ENCODE assay signal across 1 cellular context in genomic region chr19:6429419-6430221, GRCh38.
TF ChIP-seq lines count a peak whose summit lies in the region.

No MANE protein-coding gene starts in this region.

TF ChIP-seq in K562, 482 proteins besides CTCF, POLR2A, EP300 and RAD21 (continued from another document and continues in another):
- peak; percentile 43 for TF ChIP-seq ARID1B (IDR thresholded peaks at IDR 0.05)
- no peak for TF ChIP-seq KLF10 (CRISPR knock-in tag; IDR thresholded peaks at IDR 0.05)
- TF ChIP-seq SOX6 (IDR thresholded peaks at IDR 0.05) = no peak
- TF ChIP-seq ZNF347 (CRISPR knock-in tag; IDR thresholded peaks at IDR 0.05; ENCODE audit: low read depth) = no peak
- TF ChIP-seq ZNF507 (tag; conservative IDR thresholded peaks at IDR 0.05) = no peak
- TF ChIP-seq NR3C1 (CRISPR knock-in tag; IDR thresholded peaks at IDR 0.05) = no peak
- no peak for TF ChIP-seq ZMIZ1 (IDR thresholded peaks at IDR 0.05; ENCODE audit: low read depth in 2 of 2, low read length in 2 of 2)
- no peak for TF ChIP-seq ZC3H11A (IDR thresholded peaks at IDR 0.05; ENCODE audit: low read depth, low read length)
- TF ChIP-seq ELK3 (CRISPR knock-in tag; IDR thresholded peaks at IDR 0.05) = no peak
- TF ChIP-seq ZNF431 (CRISPR knock-in tag; IDR thresholded peaks at IDR 0.05) = no peak
- TF ChIP-seq EP400 (IDR thresholded peaks at IDR 0.05) = peak; percentile 86
- TF ChIP-seq ZNF707 (CRISPR knock-in tag; conservative IDR thresholded peaks at IDR 0.05) = no peak
- TF ChIP-seq RREB1 (CRISPR knock-in tag; IDR thresholded peaks at IDR 0.05) = no peak
- TF ChIP-seq DLX4 (CRISPR knock-in tag; IDR thresholded peaks at IDR 0.05) = no peak
- TF ChIP-seq ZNF217 (CRISPR knock-in tag; IDR thresholded peaks at IDR 0.05) = no peak
- TF ChIP-seq KDM1A (IDR thresholded peaks at IDR 0.05) = no peak; a peak in 1 of 4 replicates
- no peak for TF ChIP-seq MTF1 (CRISPR knock-in tag; IDR thresholded peaks at IDR 0.05; ENCODE audit: borderline replicate concordance)
- no peak for TF ChIP-seq PHB (CRISPR knock-in tag; IDR thresholded peaks at IDR 0.05)
- TF ChIP-seq DNMT1 (IDR thresholded peaks at IDR 0.05) = no peak
- no peak for TF ChIP-seq ATF7 (IDR thresholded peaks at IDR 0.05)
- TF ChIP-seq CHD2 (IDR thresholded peaks at IDR 0.05; ENCODE audit: low read depth, low read length) = no peak
- peak; percentile 29 to 59 for TF ChIP-seq E2F6 (IDR thresholded peaks at IDR 0.05; ENCODE audit: borderline replicate concordance in 1 of 2, extremely low read depth in 1 of 2, insufficient read depth in 1 of 2, insufficient read length in 1 of 2, low read depth in 1 of 2, low read length in 1 of 2, poor library complexity in 1 of 2, severe bottlenecking in 1 of 2)
- no peak for TF ChIP-seq ZNF398 (CRISPR knock-in tag; IDR thresholded peaks at IDR 0.05)
- no peak for TF ChIP-seq CBX1 (IDR thresholded peaks at IDR 0.05; ENCODE audit: low read depth)
- no peak for TF ChIP-seq RHOXF2B (CRISPR knock-in tag; conservative IDR thresholded peaks at IDR 0.05)
- TF ChIP-seq ILF3 (IDR thresholded peaks at IDR 0.05; ENCODE audit: borderline replicate concordance) = no peak
- no peak for TF ChIP-seq BACH1 (tag; IDR thresholded peaks at IDR 0.05)
- TF ChIP-seq ETV5 (CRISPR knock-in tag; IDR thresholded peaks at IDR 0.05; ENCODE audit: low read depth) = no peak
- no peak for TF ChIP-seq MTA3 (IDR thresholded peaks at IDR 0.05; ENCODE audit: borderline replicate concordance)
- TF ChIP-seq ZNF197 (CRISPR knock-in tag; IDR thresholded peaks at IDR 0.05; ENCODE audit: low read depth) = no peak
- TF ChIP-seq SIX5 (IDR thresholded peaks at IDR 0.05; ENCODE audit: borderline replicate concordance in 1 of 2, insufficient read depth in 1 of 2, low read depth in 1 of 2, low read length in 2 of 2) = no peak
- no peak for TF ChIP-seq RBM25 (IDR thresholded peaks at IDR 0.05; ENCODE audit: low read depth, low read length, severe bottlenecking)
- TF ChIP-seq ARID3B (CRISPR knock-in tag; IDR thresholded peaks at IDR 0.05; ENCODE audit: borderline replicate concordance) = no peak
- TF ChIP-seq RBM17 (IDR thresholded peaks at IDR 0.05; ENCODE audit: borderline replicate concordance, low read depth, low read length) = no peak
- TF ChIP-seq ZNF280B (CRISPR knock-in tag; IDR thresholded peaks at IDR 0.05) = no peak
- no peak for TF ChIP-seq RAD51 (IDR thresholded peaks at IDR 0.05; ENCODE audit: borderline replicate concordance, low read depth)
- no peak for TF ChIP-seq NR1H2 (CRISPR knock-in tag; IDR thresholded peaks at IDR 0.05)
- no peak for TF ChIP-seq ZZZ3 (IDR thresholded peaks at IDR 0.05)
- no peak for TF ChIP-seq U2AF1 (optimal IDR thresholded peaks at IDR 0.05; ENCODE audit: low read depth, low read length)
- no peak for TF ChIP-seq PTTG1 (tag; IDR thresholded peaks at IDR 0.05; ENCODE audit: low read depth)
- TF ChIP-seq ZBTB7A (IDR thresholded peaks at IDR 0.05; ENCODE audit: borderline replicate concordance, control insufficient read depth, low read depth, low read length) = peak; percentile 69; the same call in 1 of the 2 replicates
- TF ChIP-seq SRSF1 (IDR thresholded peaks at IDR 0.05; ENCODE audit: low read depth, low read length) = no peak
- TF ChIP-seq ETS2 (tag; IDR thresholded peaks at IDR 0.05; ENCODE audit: borderline replicate concordance, poor library complexity, severe bottlenecking) = no peak
- 0 out of 2 replicates have a peak, but pooled peaks have one; percentile 20 for TF ChIP-seq GABPB1 (CRISPR knock-in tag; IDR thresholded peaks at IDR 0.05)
- TF ChIP-seq ZNF79 (CRISPR knock-in tag; IDR thresholded peaks at IDR 0.05; ENCODE audit: low read depth) = no peak
- no peak for TF ChIP-seq KAT7 (CRISPR knock-in tag; IDR thresholded peaks at IDR 0.05; ENCODE audit: borderline replicate concordance)
- TF ChIP-seq CREB1 (IDR thresholded peaks at IDR 0.05) = no peak
- TF ChIP-seq CREB1 (CRISPR knock-in tag; IDR thresholded peaks at IDR 0.05) = no peak
- no peak for TF ChIP-seq COPS2 (conservative IDR thresholded peaks at IDR 0.05)
- peak; percentile 35; the same call in 1 of the 2 replicates for TF ChIP-seq SP1 (CRISPR knock-in tag; IDR thresholded peaks at IDR 0.05)
- peak in 1 of 2 experiments; percentile 55; a peak in 3 of 4 replicates for TF ChIP-seq MNT (conservative IDR thresholded peaks at IDR 0.05)
- peak; percentile 63 for TF ChIP-seq MAX (CRISPR knock-in tag; IDR thresholded peaks at IDR 0.05)
